ENCODE assay signal across 8 cellular contexts in the genomic region with DNA sequence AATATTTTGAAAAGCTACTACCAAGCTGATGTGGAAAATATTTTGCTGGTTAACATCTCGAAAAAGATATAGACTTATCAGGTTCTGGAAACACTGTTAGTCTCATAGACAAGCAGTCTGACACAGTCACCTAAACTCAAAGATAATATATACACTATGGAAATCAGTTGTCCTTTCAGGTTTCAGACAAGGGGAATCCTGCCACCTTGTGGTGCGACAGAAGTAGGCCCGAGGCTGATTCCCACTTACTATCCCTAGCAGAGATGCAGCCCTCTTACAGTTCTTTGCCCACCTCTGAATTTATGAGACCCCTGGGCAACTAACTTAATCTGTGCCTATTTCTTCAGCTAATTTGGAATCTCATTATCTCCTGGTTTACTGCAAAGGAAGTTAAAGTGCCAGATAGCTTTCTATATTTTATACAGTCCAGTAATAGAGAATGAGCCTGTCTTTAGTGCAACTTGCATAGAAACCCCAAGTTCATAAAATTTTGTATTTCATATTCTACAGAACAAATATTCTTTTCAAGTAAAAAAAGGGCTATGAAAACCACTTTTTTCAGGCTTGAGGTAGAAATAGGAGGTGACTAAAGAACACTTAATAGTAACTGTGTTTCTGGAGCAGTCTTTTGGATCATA. TPM values are rescaled to one million over a fixed set of nuclear protein-coding genes. Genes with fewer than 3 reads are reported as not detected.
DNase-seq lines count a peak whose midpoint lies in the region; ATAC-seq and TF ChIP-seq lines count a peak whose summit lies in the region.

No MANE protein-coding gene starts in this region.

- POLR2A ChIA-PET in HEK293 (lab: Yijun Ruan, JAX): interaction anchor here (0.6 kb wide), 1 partner anchor 413 kb away, joined by 3 read pairs; no protein-coding TSS in a partner anchor

- peak; percentile 78 for TF ChIP-seq CTCF in HEK293 (tag by site-specific recombination; IDR thresholded peaks at IDR 0.05)

- H3K36me3 ChIP-seq in HEK293 (ENCODE audit: control insufficient read depth in 2 of 2, insufficient read depth in 1 of 2, low read length in 2 of 2) (peaks cover 0 to 4% of the 10 kb centered on the region in 2 experiments; a peak in 2 of 3 replicates), SJCRH30 (peaks cover 2% of the 10 kb centered on the region; the same call in 1 of the 2 replicates), aorta (ENCODE audit: control insufficient read depth in 1 of 2, insufficient read depth in 2 of 2, low read length in 1 of 2) (peaks cover 0 to 1% of the 10 kb centered on the region in 2 donors)

- H3K27me3 ChIP-seq in SJCRH30 (no peaks in the 10 kb centered on the region), aorta (ENCODE audit: control insufficient read depth in 1 of 2, insufficient read depth in 2 of 2, low read length in 1 of 2) (no peaks in the 10 kb centered on the region)

- H3K4me3 ChIP-seq in HEK293 (ENCODE audit: low read depth, low read length) (no peak overlapping the region), SJCRH30 (no peak overlapping the region), aorta (ENCODE audit: low read length in 2 of 2) (no peak overlapping the region)

- WGBS in aorta, 2 donors: 0 to 1% methylated on average over 3 of the region's 3 CpGs

- CTCF ChIA-PET in HEK293 (lab: Yijun Ruan, JAX): interaction anchor here (0.6 to 8.9 kb wide), 81 partner anchors 8 to 1400 kb away, joined by 3 to 156 read pairs (median 4); no protein-coding TSS in a partner anchor

- H3K27ac ChIP-seq in HEK293 (ENCODE audit: extremely low read depth, low read depth, low read length): no peak overlapping the region
- no peak overlapping the region for H3K27ac ChIP-seq in SJCRH30
- H3K27ac ChIP-seq in aorta (ENCODE audit: low read depth in 1 of 2, low read length in 2 of 2): no peak overlapping the region

- H3K9me3 ChIP-seq in HEK293 (ENCODE audit: control insufficient read depth, insufficient read depth, low read depth, low read length) (no peaks in the 10 kb centered on the region), SJCRH30 (replicated peaks) (no peaks in the 10 kb centered on the region), aorta (ENCODE audit: control insufficient read depth, low read length) (no peaks in the 10 kb centered on the region)

- peak; percentile 86 for ATAC-seq in aorta (ENCODE audit: low FRiP score)

- DNase-seq in GM04503 (ENCODE audit: low read depth): peak; percentile 13
- peak; percentile 52 for DNase-seq in MV-4-11 (lab: John Stamatoyannopoulos, UW)
- peak; percentile 65 to 87 for DNase-seq in SJCRH30
- DNase-seq in activated naive CD4-positive, alpha-beta T cell treated with Interleukin-2 at 50 U/mL for 16 hours: peak; percentile 58
- peak; percentile 45 for DNase-seq in glomerular endothelial cell (ENCODE audit: extremely low read depth, low read depth, low spot score)
- DNase-seq in posterior cingulate gyrus: peak; percentile 42 to 95 (median 77)
- peak; percentile 64 to 80 for DNase-seq in aorta

- no peaks in the 10 kb centered on the region for H3K4me1 ChIP-seq in HEK293 (ENCODE audit: control insufficient read depth, insufficient read depth, low read length)
- H3K4me1 ChIP-seq in SJCRH30: no peaks in the 10 kb centered on the region
- no peaks in the 10 kb centered on the region for H3K4me1 ChIP-seq in aorta (ENCODE audit: control insufficient read depth in 1 of 2, insufficient read depth in 2 of 2, low read length in 2 of 2)

- intact Hi-C loops in posterior cingulate gyrus (cut with DNase I) (loop anchor here (1.0 to 10.0 kb wide), 4 partner anchors 244 to 424 kb away; a partner anchor contains a TSS), aorta (cut with DNase I) (loop anchor here (1.0 to 10.0 kb wide), 5 partner anchors 241 to 412 kb away; a partner anchor contains a TSS)

TF ChIP-seq in HEK293, 187 proteins besides CTCF, POLR2A, EP300 and RAD21:
- TF ChIP-seq ZNF660 (tag by site-specific recombination; IDR thresholded peaks at IDR 0.05) (peak; percentile 94), ZNF211 (tag by site-specific recombination; IDR thresholded peaks at IDR 0.05; ENCODE audit: low read depth) (no peak), ZNF654 (tag by site-specific recombination; IDR thresholded peaks at IDR 0.05; ENCODE audit: low read depth) (peak; percentile 97), ZNF623 (tag by site-specific recombination; IDR thresholded peaks at IDR 0.05) (no peak), ZNF239 (tag by site-specific recombination; IDR thresholded peaks at IDR 0.05) (no peak), ZFHX2 (tag by site-specific recombination; conservative IDR thresholded peaks at IDR 0.05) (no peak), ZSCAN30 (tag by site-specific recombination; IDR thresholded peaks at IDR 0.05) (0 out of 2 replicates have a peak, but pooled peaks have one; percentile 28), ZNF664 (tag by site-specific recombination; IDR thresholded peaks at IDR 0.05) (0 out of 2 replicates have a peak, but pooled peaks have one; percentile 3), ZNF2 (tag by site-specific recombination; IDR thresholded peaks at IDR 0.05) (0 out of 2 replicates have a peak, but pooled peaks have one; percentile 19), ZNF335 (tag by site-specific recombination; conservative IDR thresholded peaks at IDR 0.05) (0 out of 2 replicates have a peak, but pooled peaks have one; percentile 15), ZNF16 (tag by site-specific recombination; IDR thresholded peaks at IDR 0.05; ENCODE audit: low read depth) (no peak), ZEB2 (tag by site-specific recombination; IDR thresholded peaks at IDR 0.05) (0 out of 2 replicates have a peak, but pooled peaks have one; percentile 36)
- TF ChIP-seq, protein P1, sequence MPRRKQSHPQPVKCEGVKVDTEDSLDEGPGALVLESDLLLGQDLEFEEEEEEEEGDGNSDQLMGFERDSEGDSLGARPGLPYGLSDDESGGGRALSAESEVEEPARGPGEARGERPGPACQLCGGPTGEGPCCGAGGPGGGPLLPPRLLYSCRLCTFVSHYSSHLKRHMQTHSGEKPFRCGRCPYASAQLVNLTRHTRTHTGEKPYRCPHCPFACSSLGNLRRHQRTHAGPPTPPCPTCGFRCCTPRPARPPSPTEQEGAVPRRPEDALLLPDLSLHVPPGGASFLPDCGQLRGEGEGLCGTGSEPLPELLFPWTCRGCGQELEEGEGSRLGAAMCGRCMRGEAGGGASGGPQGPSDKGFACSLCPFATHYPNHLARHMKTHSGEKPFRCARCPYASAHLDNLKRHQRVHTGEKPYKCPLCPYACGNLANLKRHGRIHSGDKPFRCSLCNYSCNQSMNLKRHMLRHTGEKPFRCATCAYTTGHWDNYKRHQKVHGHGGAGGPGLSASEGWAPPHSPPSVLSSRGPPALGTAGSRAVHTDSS (tag by site-specific recombination; IDR thresholded peaks at IDR 0.05): peak; percentile 5; the same call in 1 of the 2 replicates

RNA-seq across cellular contexts. Expression of a gene that starts 16.9 kb away (rescaled TPM):
- 64.9 and 65.8 TPM in 2 replicates for total RNA-seq in SJCRH30 (2014; rRNA removed; shearing (Covaris generic))
- total RNA-seq in glomerular endothelial cell: 8.8 and 19.4 TPM in 2 replicates
- total RNA-seq in aorta: 10 to 100 TPM; 17.9 to 19.3 TPM
- 10 to 100 TPM; 19.3 to 21.2 TPM for polyA plus RNA-seq in aorta

RNA-seq across cellular contexts. Expression of a gene that starts 17.1 kb away (rescaled TPM):
- 145 and 161 TPM in 2 replicates for total RNA-seq in SJCRH30 (2014; rRNA removed; shearing (Covaris generic))
- total RNA-seq in glomerular endothelial cell: 18.5 and 18.7 TPM in 2 replicates
- 10 to 100 TPM; 14.9 to 19.0 TPM for total RNA-seq in aorta
- polyA plus RNA-seq in aorta: 10 to 100 TPM; 12.4 to 16.6 TPM

RNA-seq across cellular contexts. Expression of a gene that starts 31.0 kb away (rescaled TPM):
- 64.9 and 68.8 TPM in 2 replicates for total RNA-seq in SJCRH30 (2014; rRNA removed; shearing (Covaris generic))
- 30.9 and 31.2 TPM in 2 replicates for total RNA-seq in glomerular endothelial cell
- 10 to 100 TPM; 40.4 to 50.9 TPM for total RNA-seq in aorta
- polyA plus RNA-seq in aorta: 10 to 100 TPM; 26.9 to 49.2 TPM

RNA-seq across cellular contexts. Expression of a gene that starts 59.4 kb away (rescaled TPM):
- not detected in 2 replicates for total RNA-seq in SJCRH30 (2014; rRNA removed; shearing (Covaris generic))
- total RNA-seq in glomerular endothelial cell (0.41 and 0.63 TPM in 2 replicates), aorta (under 1 TPM; 0.62 to 0.72 TPM)
- polyA plus RNA-seq in aorta: 1 to 10 TPM in 1 of 2 donors, not detected in 1; 6.1 TPM

Comparison
In these comparisons a context has a peak if more than half of its experiments do, and no peak if none do; other contexts are left out.
1. DNase-seq: peak in every context shown above with its lines; median percentile 77 in posterior cingulate gyrus; 76 in SJCRH30; 72 in aorta; 58 in activated naive CD4-positive, alpha-beta T cell treated with Interleukin-2 at 50 U/mL for 16 hours; 52 in MV-4-11; 45 in glomerular endothelial cell; 13 in GM04503.